18 cellular contexts compared by ENCODE assay signal in the genomic region with DNA sequence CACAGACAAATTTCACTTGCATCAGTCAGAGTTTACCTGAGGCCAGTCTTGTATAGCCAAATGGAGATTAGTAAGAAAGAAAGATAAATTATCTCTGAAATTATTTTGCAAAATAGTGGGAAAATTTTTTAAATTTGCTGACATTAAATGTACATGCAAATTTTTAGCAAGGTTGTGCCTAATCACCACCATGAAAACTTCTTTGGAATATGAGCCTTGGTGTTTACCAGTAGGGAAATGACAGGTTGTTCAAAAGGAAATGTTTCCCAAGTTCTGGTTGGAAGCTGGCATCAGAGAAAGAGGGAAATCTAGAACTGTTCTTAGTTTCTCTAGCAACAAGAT. TPM values are rescaled to one million over a fixed set of nuclear protein-coding genes. Genes with fewer than 3 reads are reported as not detected.
DNase-seq lines count a peak whose midpoint lies in the region; ATAC-seq lines count a peak whose summit lies in the region.
"Had no signal": no experiment of that assay in that cellular context is flagged by ENCODE, and none has a peak within 500 bp of the region (broad histone marks: within the 10 kb centered on the region; RNA-seq: fewer than 3 reads in every experiment).

No MANE protein-coding gene starts in this region.

- DNase-seq in epithelial cell of prostate (ENCODE audit: low read depth, low spot score) (no peak), DMS79 (lab: John Stamatoyannopoulos, UW) (no peak), SKM-1 treated with dmso at 0.1 percent for 144 hours (lab: John Stamatoyannopoulos, UW; ENCODE audit: unreplicated experiment) (no peak), right cardiac atrium (no peak), amniotic stem cell (lab: John Stamatoyannopoulos, UW) (no peak)
- DNase-seq: AML-193; DND-41; GOT3; NCI-H1694; NCI-H2081 treated with DMSO at 0.1 percent for 48 hours; NCI-H510A; NK-92 treated with Interleukin-12 subunit alpha and Interleukin-12 subunit beta, amount 100 ng/mL, for 24 hours; OCI-M1; SIG-M5; T-helper 1 cell had no signal

- ATAC-seq in GM21447 (IDR thresholded peaks at IDR 0.05; ENCODE audit: unreplicated experiment) (peak; percentile 65), HG03571 (IDR thresholded peaks at IDR 0.05; ENCODE audit: unreplicated experiment) (peak; percentile 50), right cardiac atrium (no peak)
- ATAC-seq: SK-N-SH treated with all-trans-retinoic acid at 6 μM for 48 hours had no signal

- no peaks in the 10 kb centered on the region for H3K9me3 ChIP-seq in right cardiac atrium (ENCODE audit: control insufficient read depth, low read length)

- no peak overlapping the region for H3K4me3 ChIP-seq in right cardiac atrium (ENCODE audit: low read length)

- no peaks in the 10 kb centered on the region for H3K27me3 ChIP-seq in right cardiac atrium (ENCODE audit: control insufficient read depth, insufficient read depth)

- intact Hi-C loops in right cardiac atrium (cut with DNase I), result no loop called here

- H3K27ac ChIP-seq in epithelial cell of prostate, result peak overlapping the region; percentile 93
- no peak overlapping the region for H3K27ac ChIP-seq in right cardiac atrium (ENCODE audit: low read length)

- H3K4me1 ChIP-seq in right cardiac atrium (ENCODE audit: control insufficient read depth, insufficient read depth, low read length), result no peaks in the 10 kb centered on the region

RNA-seq across cellular contexts. Expression of gene PTP4A1, which starts 34.4 kb away (rescaled TPM):
- 10 to 100 TPM; 20.0 to 34.6 (median 26.7) TPM for total RNA-seq in right cardiac atrium
- polyA plus RNA-seq in right cardiac atrium, result 12.1 TPM

Comparison
In these comparisons a context has a peak if more than half of its experiments do, and no peak if none do; other contexts are left out.
1. ATAC-seq: peak in GM21447 (single experiment) and HG03571 (single experiment); none in right cardiac atrium (0 of 2).